ENCODE assay signal across 19 cellular contexts in the genomic region with DNA sequence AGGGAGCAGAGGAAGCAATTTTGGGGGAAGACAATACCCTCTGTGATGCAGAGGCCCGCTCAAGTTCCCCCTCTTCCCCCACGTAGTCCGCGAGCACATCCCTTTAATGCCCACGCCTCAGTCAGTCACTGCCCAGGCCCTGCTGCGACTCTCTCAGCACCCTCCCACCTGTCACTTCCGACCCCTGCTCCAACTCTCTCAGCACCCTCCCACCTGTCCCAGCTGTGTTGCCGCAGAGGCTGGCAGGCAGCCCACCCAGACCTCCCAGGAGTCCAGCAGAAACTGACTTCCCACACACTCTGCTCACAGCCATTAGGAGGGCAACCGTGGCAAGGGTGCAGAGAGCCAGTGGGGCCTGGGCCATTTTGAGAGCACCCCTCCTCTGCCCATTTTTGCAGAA.
A peak's percentile ranks its signal among the peaks of the same experiment; 100 is the strongest.
DNase-seq lines count a peak whose midpoint lies in the region; ATAC-seq and TF ChIP-seq lines count a peak whose summit lies in the region.
"Had no signal": no experiment of that assay in that cellular context is flagged by ENCODE, and none has a peak within 500 bp of the region (broad histone marks: within the 10 kb centered on the region; RNA-seq: fewer than 3 reads in every experiment).

No MANE protein-coding gene starts in this region.

- no TSS peak for BruUV-seq in IMR-90 (replicated peaks; lab: Mats Ljungman, UMichigan)

- 27% methylated on average over 2 of the region's 9 CpGs; no CpG with 5 or more reads in 1 of the 2 experiments for WGBS in IMR-90 (ENCODE audit: extremely low coverage in 2 of 2, insufficient read length in 1 of 2), 2 experiments

- H3K36me3 Mint-ChIP-seq in nephron progenitor cell (ENCODE audit: low read depth) = no peaks in the 10 kb centered on the region
- H3K36me3 Mint-ChIP-seq: CD14-positive monocyte had no signal

- H3K4me1 Mint-ChIP-seq in nephron progenitor cell = peaks cover 47% of the 10 kb centered on the region
- H3K4me1 Mint-ChIP-seq: CD14-positive monocyte had no signal

- TF ChIP-seq POLR2A in IMR-90 (IDR thresholded peaks at IDR 0.05; ENCODE audit: low read depth, low read length) = no peak

- no peaks in the 10 kb centered on the region for H3K9me3 Mint-ChIP-seq in nephron progenitor cell
- H3K9me3 Mint-ChIP-seq: CD14-positive monocyte had no signal

- H2BK120ac ChIP-seq in IMR-90 (ENCODE audit: low read depth, low read length) = no peak overlapping the region

- H3K4me2 ChIP-seq in IMR-90 (ENCODE audit: low read depth, low read length) = no peak overlapping the region

- DNase-seq in DMS79 treated with DMSO at 0.1 percent for 48 hours (lab: John Stamatoyannopoulos, UW) (peak; percentile 73), IMR-90 (no peak), SJCRH30 (peak; percentile 91 to 92), nephron progenitor cell (no peak), right atrium auricular region (ENCODE audit: low spot score) (no peak), NCI-H1694 treated with DMSO at 0.1 percent for 48 hours (lab: John Stamatoyannopoulos, UW) (no peak)
- DNase-seq: activated CD4-positive, alpha-beta T cell treated with anti-CD3 and anti-CD28 coated beads, Interleukin-2, amount 50 U/mL, for 4 hours; activated naive CD4-positive, alpha-beta T cell treated with Interleukin-2 at 50 U/mL for 16 hours; effector CD8-positive, alpha-beta T cell; erythroblast; lower lobe of right lung; mucosa of descending colon; NCI-H2081 treated with DMSO at 0.1 percent for 48 hours; sigmoid colon; stimulated activated naive CD4-positive, alpha-beta T cell had no signal

- H3K4ac ChIP-seq in IMR-90 (ENCODE audit: low read depth, low read length) = no peak overlapping the region

- no peak overlapping the region for H4K5ac ChIP-seq in IMR-90 (ENCODE audit: low read depth, low read length)

- in situ Hi-C loops in IMR-90 (cut with MboI; ENCODE audit: low sequenced_read_pairs) = no loop called here

- peak overlapping the region; percentile 26 for H3K4me3 Mint-ChIP-seq in nephron progenitor cell
- H3K4me3 Mint-ChIP-seq: CD14-positive monocyte had no signal

- peak overlapping the region; percentile 32 for H2AFZ ChIP-seq in IMR-90 (replicated peaks; ENCODE audit: low read length, poor library complexity)

- H3K9ac ChIP-seq in IMR-90 (ENCODE audit: low read depth, low read length) = no peak overlapping the region

- TF ChIP-seq CTCF in IMR-90 (conservative IDR thresholded peaks at IDR 0.05; ENCODE audit: low read depth, low read length) = no peak
- TF ChIP-seq CTCF in nephron progenitor cell (IDR thresholded peaks at IDR 0.05) = no peak
- no peak for TF ChIP-seq CTCF in right atrium auricular region (IDR thresholded peaks at IDR 0.05)

- H3K4me3 ChIP-seq in IMR-90 (ENCODE audit: insufficient read depth, low read depth, low read length) (no peak overlapping the region), SJCRH30 (no peak overlapping the region), right atrium auricular region (no peak overlapping the region)
- H3K4me3 ChIP-seq: lower lobe of right lung, mucosa of descending colon, sigmoid colon, suprapubic skin had no signal

- H3K23ac ChIP-seq in IMR-90 (ENCODE audit: low read depth, low read length) = no peak overlapping the region

- H3K14ac ChIP-seq in IMR-90 (replicated peaks; ENCODE audit: low read depth, low read length) = no peak overlapping the region

- peak overlapping the region; percentile 21 for H3K27ac Mint-ChIP-seq in nephron progenitor cell
- H3K27ac Mint-ChIP-seq: CD14-positive monocyte had no signal

- no peak overlapping the region for H2BK15ac ChIP-seq in IMR-90 (ENCODE audit: low read depth, low read length)

- H2BK5ac ChIP-seq in IMR-90 (ENCODE audit: low read depth, low read length, poor library complexity, severe bottlenecking) = no peak overlapping the region

- H3K27ac ChIP-seq in IMR-90 (ENCODE audit: insufficient read depth, low read length) = no peak overlapping the region
- peak overlapping the region; percentile 69 for H3K27ac ChIP-seq in SJCRH30
- H3K27ac ChIP-seq in right atrium auricular region = no peak overlapping the region
- H3K27ac ChIP-seq: lower lobe of right lung, sigmoid colon, suprapubic skin had no signal

- POLR2A ChIA-PET in IMR-90 (lab: Charles Lee; ENCODE audit: unreplicated experiment) = no interaction called here

- H3K4me1 ChIP-seq in IMR-90 (ENCODE audit: control insufficient read depth, insufficient read depth, low read length) (no peaks in the 10 kb centered on the region), SJCRH30 (peaks cover 44% of the 10 kb centered on the region), right atrium auricular region (no peaks in the 10 kb centered on the region)
- H3K4me1 ChIP-seq: lower lobe of right lung, sigmoid colon, suprapubic skin had no signal

- CTCF ChIA-PET in IMR-90 (lab: Yijun Ruan, JAX) = no interaction called here

- H4K20me1 ChIP-seq in IMR-90 (ENCODE audit: insufficient read depth, low read length) = no peaks in the 10 kb centered on the region

- intact Hi-C loops in IMR-90 (cut with micrococcal nuclease) = no loop called here

- ATAC-seq in IMR-90 (ENCODE audit: low read depth) = no peak
- ATAC-seq in HG02571 (IDR thresholded peaks at IDR 0.05; ENCODE audit: unreplicated experiment) = no peak
- ATAC-seq in HG02938 (IDR thresholded peaks at IDR 0.05; ENCODE audit: unreplicated experiment) = no peak
- ATAC-seq: lower lobe of right lung, mucosa of descending colon had no signal

- H3K9me1 ChIP-seq in IMR-90 (ENCODE audit: insufficient read depth, low read length) = no peaks in the 10 kb centered on the region

- H3K27me3 Mint-ChIP-seq in nephron progenitor cell (ENCODE audit: low read depth, poor library complexity) = peaks cover 19% of the 10 kb centered on the region

- no peak for TF ChIP-seq RAD21 in IMR-90 (IDR thresholded peaks at IDR 0.05; ENCODE audit: low read length)

- no peaks in the 10 kb centered on the region for H3K27me3 ChIP-seq in IMR-90 (ENCODE audit: control insufficient read depth, insufficient read depth, low read length)
- H3K27me3 ChIP-seq in SJCRH30 = no peaks in the 10 kb centered on the region
- no peaks in the 10 kb centered on the region for H3K27me3 ChIP-seq in right atrium auricular region

- no peak overlapping the region for H4K91ac ChIP-seq in IMR-90 (ENCODE audit: insufficient read depth, low read depth, low read length)

- H4K8ac ChIP-seq in IMR-90 (ENCODE audit: low read depth in 2 of 2, low read length in 2 of 2) = no peak overlapping the region

- H2BK20ac ChIP-seq in IMR-90 (ENCODE audit: low read depth, low read length) = no peak overlapping the region

- no peak overlapping the region for H2AK5ac ChIP-seq in IMR-90 (ENCODE audit: low read depth, low read length)

- H3K9me3 ChIP-seq in IMR-90 (ENCODE audit: control insufficient read depth, insufficient read depth, low read length) = peaks cover 22% of the 10 kb centered on the region
- no peaks in the 10 kb centered on the region for H3K9me3 ChIP-seq in SJCRH30 (replicated peaks)
- no peaks in the 10 kb centered on the region for H3K9me3 ChIP-seq in right atrium auricular region
- H3K9me3 ChIP-seq: lower lobe of right lung, mucosa of descending colon, sigmoid colon, suprapubic skin had no signal

- no peak overlapping the region for H2AK9ac ChIP-seq in IMR-90 (replicated peaks; ENCODE audit: low read depth, low read length, poor library complexity)

- H3K36me3 ChIP-seq in IMR-90 (ENCODE audit: control insufficient read depth, insufficient read depth, low read length) (no peaks in the 10 kb centered on the region), SJCRH30 (no peaks in the 10 kb centered on the region), right atrium auricular region (no peaks in the 10 kb centered on the region)
- H3K36me3 ChIP-seq: lower lobe of right lung, sigmoid colon, suprapubic skin had no signal

- no peak overlapping the region for H3K18ac ChIP-seq in IMR-90 (ENCODE audit: low read depth, low read length)

- no peaks in the 10 kb centered on the region for H3K79me1 ChIP-seq in IMR-90 (ENCODE audit: low read depth in 1 of 2, low read length in 2 of 2)

- dilution Hi-C loops in IMR-90 (cut with HindIII; ENCODE audit: low sequenced_read_pairs, unreplicated experiment) = no loop called here

- no peak overlapping the region for H3K56ac ChIP-seq in IMR-90 (ENCODE audit: extremely low read depth, insufficient read depth, low read length)

TF ChIP-seq in IMR-90, 13 proteins besides CTCF, POLR2A, EP300 and RAD21:
- TF ChIP-seq RFX5 (IDR thresholded peaks at IDR 0.05; ENCODE audit: low read depth, low read length) = no peak
- no peak for TF ChIP-seq MAZ (IDR thresholded peaks at IDR 0.05; ENCODE audit: borderline replicate concordance, low read depth, low read length)
- TF ChIP-seq NFE2L2 (IDR thresholded peaks at IDR 0.05; ENCODE audit: low read depth, low read length) = no peak
- TF ChIP-seq MAFK (IDR thresholded peaks at IDR 0.05; ENCODE audit: low read depth, low read length) = no peak
- TF ChIP-seq, protein P1, sequence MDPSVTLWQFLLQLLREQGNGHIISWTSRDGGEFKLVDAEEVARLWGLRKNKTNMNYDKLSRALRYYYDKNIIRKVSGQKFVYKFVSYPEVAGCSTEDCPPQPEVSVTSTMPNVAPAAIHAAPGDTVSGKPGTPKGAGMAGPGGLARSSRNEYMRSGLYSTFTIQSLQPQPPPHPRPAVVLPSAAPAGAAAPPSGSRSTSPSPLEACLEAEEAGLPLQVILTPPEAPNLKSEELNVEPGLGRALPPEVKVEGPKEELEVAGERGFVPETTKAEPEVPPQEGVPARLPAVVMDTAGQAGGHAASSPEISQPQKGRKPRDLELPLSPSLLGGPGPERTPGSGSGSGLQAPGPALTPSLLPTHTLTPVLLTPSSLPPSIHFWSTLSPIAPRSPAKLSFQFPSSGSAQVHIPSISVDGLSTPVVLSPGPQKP (IDR thresholded peaks at IDR 0.05; ENCODE audit: borderline replicate concordance, low read depth, low read length) = no peak
- no peak for TF ChIP-seq CHD1 (IDR thresholded peaks at IDR 0.05; ENCODE audit: low read depth, low read length)

Comparison
In these comparisons a context has a peak if more than half of its experiments do, and no peak if none do; other contexts are left out.
1. DNase-seq: peak in DMS79 treated with DMSO at 0.1 percent for 48 hours (single experiment) and SJCRH30 (2 of 2); none in IMR-90 (single experiment), nephron progenitor cell (single experiment), right atrium auricular region (single experiment) and NCI-H1694 treated with DMSO at 0.1 percent for 48 hours (single experiment).